20 cellular contexts compared by ENCODE assay signal in the genomic region with DNA sequence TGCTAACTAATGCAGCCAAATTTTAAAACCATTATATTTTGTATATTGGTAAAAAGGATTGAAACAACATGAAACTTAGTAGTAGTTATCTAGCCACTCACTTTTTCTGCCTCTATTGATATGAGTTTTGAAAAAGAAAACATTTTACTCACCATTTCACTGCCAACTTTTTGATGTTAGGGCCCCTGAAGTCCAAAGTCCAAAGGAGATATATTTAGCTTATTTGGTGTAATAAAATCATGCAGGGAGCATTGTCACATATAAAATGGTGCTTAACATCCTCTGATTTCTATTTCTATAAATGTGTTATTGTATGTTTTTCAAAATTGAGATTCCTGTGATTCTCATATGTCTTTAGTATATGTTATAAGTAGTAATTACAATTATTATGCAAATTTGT. TPM values are rescaled to one million over a fixed set of nuclear protein-coding genes. Genes with fewer than 3 reads are reported as not detected.
"Had no signal": no experiment of that assay in that cellular context is flagged by ENCODE, and none has a peak within 500 bp of the region (broad histone marks: within the 10 kb centered on the region; RNA-seq: fewer than 3 reads in every experiment).

No MANE protein-coding gene starts in this region.

- ATAC-seq: esophagus mucosa; heart right ventricle; naive thymus-derived CD8-positive, alpha-beta T cell had no signal

- H3K27me3 ChIP-seq: heart right ventricle, left lung, neutrophil, right atrium auricular region, sigmoid colon had no signal

- DNase-seq: effector memory CD4-positive, alpha-beta T cell; heart right ventricle; islet precursor cell; left lung; mesendoderm; naive thymus-derived CD8-positive, alpha-beta T cell; posterior cingulate gyrus; sigmoid colon; stimulated activated CD4-positive, alpha-beta T cell treated with anti-CD3 and anti-CD28 coated beads, Interleukin-12 subunit alpha, Interleukin-12 subunit beta, amount 100 ng/mL, for 4 hours; stimulated activated naive CD4-positive, alpha-beta T cell treated with Interleukin-2 at 50 U/mL for 16 hours; trophoblast cell had no signal

- H3K4me1 Mint-ChIP-seq: naive thymus-derived CD8-positive, alpha-beta T cell had no signal

- H3K4me1 ChIP-seq: heart right ventricle, left lung, right atrium auricular region, sigmoid colon had no signal

- H3K27ac ChIP-seq: heart right ventricle, left lung, neutrophil, right atrium auricular region, sigmoid colon, skin epidermis had no signal

- H3K4me3 ChIP-seq: heart right ventricle, left lung, lung, right atrium auricular region, sigmoid colon, skin epidermis had no signal

- H3K36me3 ChIP-seq: heart right ventricle, left lung, neutrophil, right atrium auricular region, sigmoid colon had no signal

- H3K27ac Mint-ChIP-seq: naive thymus-derived CD8-positive, alpha-beta T cell had no signal

- H3K4me3 Mint-ChIP-seq: naive thymus-derived CD8-positive, alpha-beta T cell had no signal

- H3K9me3 ChIP-seq: left lung, neutrophil, right atrium auricular region, sigmoid colon had no signal

- FAIRE-seq: endometrium, frontal cortex had no signal

- H3K36me3 Mint-ChIP-seq: naive thymus-derived CD8-positive, alpha-beta T cell had no signal

RNA-seq across cellular contexts. Expression of a gene that starts 24.5 kb away (rescaled TPM):
- total RNA-seq: naive thymus-derived CD8-positive, alpha-beta T cell; urinary bladder had no signal
- polyA plus RNA-seq: naive thymus-derived CD8-positive, alpha-beta T cell; neural cell had no signal

RNA-seq across cellular contexts. Expression of a gene that starts 36.0 kb away (rescaled TPM):
- total RNA-seq: naive thymus-derived CD8-positive, alpha-beta T cell had no signal
- polyA plus RNA-seq: naive thymus-derived CD8-positive, alpha-beta T cell; neural cell had no signal
